1 cellular context compared by ENCODE assay signal in the genomic region with DNA sequence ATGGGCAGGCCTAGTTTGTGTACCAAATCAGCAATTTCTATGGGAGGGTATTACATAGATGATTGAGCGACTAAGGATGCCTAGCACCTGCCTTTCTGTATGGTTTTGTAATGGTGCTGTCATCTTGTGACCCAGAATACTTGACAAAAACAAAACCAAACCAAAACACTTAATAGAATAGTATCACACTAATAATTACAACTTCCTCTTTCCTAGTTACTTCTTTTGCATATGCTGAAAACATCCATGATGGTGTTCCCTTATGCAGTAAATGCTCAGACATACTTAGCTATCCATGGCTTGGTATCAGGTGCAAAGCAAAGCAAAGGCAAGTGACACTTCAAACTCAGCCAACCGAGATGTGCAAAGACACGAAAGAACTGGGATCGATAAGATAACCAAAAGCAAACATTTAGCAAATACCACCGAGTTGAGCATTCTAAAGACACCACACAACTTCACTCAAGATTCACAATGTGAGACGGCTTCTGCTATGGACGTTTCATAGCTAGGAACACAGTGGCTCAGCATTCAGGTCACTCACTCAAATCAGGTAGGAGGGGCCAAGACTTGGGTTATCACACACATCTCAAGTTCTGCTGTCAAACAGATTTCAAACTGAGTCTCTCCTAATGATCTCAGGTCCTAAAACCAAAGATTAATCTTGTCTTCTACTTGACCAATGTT.
TF ChIP-seq lines count a peak whose summit lies in the region.

No MANE protein-coding gene starts in this region.

TF ChIP-seq in GM12878, 131 proteins besides CTCF, POLR2A, EP300 and RAD21 (continues in another document):
- TF ChIP-seq JUNB (IDR thresholded peaks at IDR 0.05), result no peak
- TF ChIP-seq NRF1 (conservative IDR thresholded peaks at IDR 0.05; ENCODE audit: low read depth, low read length), result no peak
- TF ChIP-seq RUNX3 (IDR thresholded peaks at IDR 0.05; ENCODE audit: low read length), result no peak
- TF ChIP-seq, protein P1, sequence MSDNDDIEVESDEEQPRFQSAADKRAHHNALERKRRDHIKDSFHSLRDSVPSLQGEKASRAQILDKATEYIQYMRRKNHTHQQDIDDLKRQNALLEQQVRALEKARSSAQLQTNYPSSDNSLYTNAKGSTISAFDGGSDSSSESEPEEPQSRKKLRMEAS (IDR thresholded peaks at IDR 0.05; ENCODE audit: low read depth, low read length), result no peak
- TF ChIP-seq, protein P2, sequence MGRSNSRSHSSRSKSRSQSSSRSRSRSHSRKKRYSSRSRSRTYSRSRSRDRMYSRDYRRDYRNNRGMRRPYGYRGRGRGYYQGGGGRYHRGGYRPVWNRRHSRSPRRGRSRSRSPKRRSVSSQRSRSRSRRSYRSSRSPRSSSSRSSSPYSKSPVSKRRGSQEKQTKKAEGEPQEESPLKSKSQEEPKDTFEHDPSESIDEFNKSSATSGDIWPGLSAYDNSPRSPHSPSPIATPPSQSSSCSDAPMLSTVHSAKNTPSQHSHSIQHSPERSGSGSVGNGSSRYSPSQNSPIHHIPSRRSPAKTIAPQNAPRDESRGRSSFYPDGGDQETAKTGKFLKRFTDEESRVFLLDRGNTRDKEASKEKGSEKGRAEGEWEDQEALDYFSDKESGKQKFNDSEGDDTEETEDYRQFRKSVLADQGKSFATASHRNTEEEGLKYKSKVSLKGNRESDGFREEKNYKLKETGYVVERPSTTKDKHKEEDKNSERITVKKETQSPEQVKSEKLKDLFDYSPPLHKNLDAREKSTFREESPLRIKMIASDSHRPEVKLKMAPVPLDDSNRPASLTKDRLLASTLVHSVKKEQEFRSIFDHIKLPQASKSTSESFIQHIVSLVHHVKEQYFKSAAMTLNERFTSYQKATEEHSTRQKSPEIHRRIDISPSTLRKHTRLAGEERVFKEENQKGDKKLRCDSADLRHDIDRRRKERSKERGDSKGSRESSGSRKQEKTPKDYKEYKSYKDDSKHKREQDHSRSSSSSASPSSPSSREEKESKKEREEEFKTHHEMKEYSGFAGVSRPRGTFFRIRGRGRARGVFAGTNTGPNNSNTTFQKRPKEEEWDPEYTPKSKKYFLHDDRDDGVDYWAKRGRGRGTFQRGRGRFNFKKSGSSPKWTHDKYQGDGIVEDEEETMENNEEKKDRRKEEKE (IDR thresholded peaks at IDR 0.05), result no peak
- TF ChIP-seq RB1 (IDR thresholded peaks at IDR 0.05; ENCODE audit: borderline replicate concordance), result no peak
- TF ChIP-seq MXI1 (IDR thresholded peaks at IDR 0.05; ENCODE audit: low read depth, low read length), result no peak
- no peak for TF ChIP-seq CREM (IDR thresholded peaks at IDR 0.05; ENCODE audit: low read depth)
- no peak for TF ChIP-seq SMC3 (IDR thresholded peaks at IDR 0.05; ENCODE audit: borderline replicate concordance, low read length)
- no peak for TF ChIP-seq IRF4 (IDR thresholded peaks at IDR 0.05; ENCODE audit: low read depth, low read length)
- TF ChIP-seq, protein P3, sequence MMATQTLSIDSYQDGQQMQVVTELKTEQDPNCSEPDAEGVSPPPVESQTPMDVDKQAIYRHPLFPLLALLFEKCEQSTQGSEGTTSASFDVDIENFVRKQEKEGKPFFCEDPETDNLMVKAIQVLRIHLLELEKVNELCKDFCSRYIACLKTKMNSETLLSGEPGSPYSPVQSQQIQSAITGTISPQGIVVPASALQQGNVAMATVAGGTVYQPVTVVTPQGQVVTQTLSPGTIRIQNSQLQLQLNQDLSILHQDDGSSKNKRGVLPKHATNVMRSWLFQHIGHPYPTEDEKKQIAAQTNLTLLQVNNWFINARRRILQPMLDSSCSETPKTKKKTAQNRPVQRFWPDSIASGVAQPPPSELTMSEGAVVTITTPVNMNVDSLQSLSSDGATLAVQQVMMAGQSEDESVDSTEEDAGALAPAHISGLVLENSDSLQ (IDR thresholded peaks at IDR 0.05), result peak; percentile 40; the same call in 1 of the 2 replicates
- TF ChIP-seq RAD51 (IDR thresholded peaks at IDR 0.05), result no peak
- peak; percentile 71; the same call in 1 of the 2 replicates for TF ChIP-seq POLR2AphosphoS5 (IDR thresholded peaks at IDR 0.05; ENCODE audit: low read length)
- TF ChIP-seq CHD1 (IDR thresholded peaks at IDR 0.05; ENCODE audit: low read depth, low read length), result no peak
- TF ChIP-seq TCF12 (IDR thresholded peaks at IDR 0.05; ENCODE audit: low read depth, low read length), result 0 out of 2 replicates have a peak, but pooled peaks have one; percentile 24
- TF ChIP-seq POLR2AphosphoS2 (IDR thresholded peaks at IDR 0.05; ENCODE audit: low read depth, low read length), result no peak; the same call in 1 of the 2 replicates
- TF ChIP-seq POU2F2 (IDR thresholded peaks at IDR 0.05; ENCODE audit: borderline replicate concordance, low read depth, low read length), result peak; percentile 22; the same call in 1 of the 3 replicates
- TF ChIP-seq, protein P4, sequence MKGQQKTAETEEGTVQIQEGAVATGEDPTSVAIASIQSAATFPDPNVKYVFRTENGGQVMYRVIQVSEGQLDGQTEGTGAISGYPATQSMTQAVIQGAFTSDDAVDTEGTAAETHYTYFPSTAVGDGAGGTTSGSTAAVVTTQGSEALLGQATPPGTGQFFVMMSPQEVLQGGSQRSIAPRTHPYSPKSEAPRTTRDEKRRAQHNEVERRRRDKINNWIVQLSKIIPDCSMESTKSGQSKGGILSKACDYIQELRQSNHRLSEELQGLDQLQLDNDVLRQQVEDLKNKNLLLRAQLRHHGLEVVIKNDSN (IDR thresholded peaks at IDR 0.05; ENCODE audit: borderline replicate concordance, extremely low read length, insufficient read depth, low read depth, low read length), result no peak
- no peak for TF ChIP-seq EZH2 (IDR thresholded peaks at IDR 0.05; ENCODE audit: borderline replicate concordance, control insufficient read depth, low read depth, low read length)
- TF ChIP-seq, protein P5, sequence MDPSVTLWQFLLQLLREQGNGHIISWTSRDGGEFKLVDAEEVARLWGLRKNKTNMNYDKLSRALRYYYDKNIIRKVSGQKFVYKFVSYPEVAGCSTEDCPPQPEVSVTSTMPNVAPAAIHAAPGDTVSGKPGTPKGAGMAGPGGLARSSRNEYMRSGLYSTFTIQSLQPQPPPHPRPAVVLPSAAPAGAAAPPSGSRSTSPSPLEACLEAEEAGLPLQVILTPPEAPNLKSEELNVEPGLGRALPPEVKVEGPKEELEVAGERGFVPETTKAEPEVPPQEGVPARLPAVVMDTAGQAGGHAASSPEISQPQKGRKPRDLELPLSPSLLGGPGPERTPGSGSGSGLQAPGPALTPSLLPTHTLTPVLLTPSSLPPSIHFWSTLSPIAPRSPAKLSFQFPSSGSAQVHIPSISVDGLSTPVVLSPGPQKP (IDR thresholded peaks at IDR 0.05; ENCODE audit: low read depth, low read length), result no peak
- TF ChIP-seq, protein P6, sequence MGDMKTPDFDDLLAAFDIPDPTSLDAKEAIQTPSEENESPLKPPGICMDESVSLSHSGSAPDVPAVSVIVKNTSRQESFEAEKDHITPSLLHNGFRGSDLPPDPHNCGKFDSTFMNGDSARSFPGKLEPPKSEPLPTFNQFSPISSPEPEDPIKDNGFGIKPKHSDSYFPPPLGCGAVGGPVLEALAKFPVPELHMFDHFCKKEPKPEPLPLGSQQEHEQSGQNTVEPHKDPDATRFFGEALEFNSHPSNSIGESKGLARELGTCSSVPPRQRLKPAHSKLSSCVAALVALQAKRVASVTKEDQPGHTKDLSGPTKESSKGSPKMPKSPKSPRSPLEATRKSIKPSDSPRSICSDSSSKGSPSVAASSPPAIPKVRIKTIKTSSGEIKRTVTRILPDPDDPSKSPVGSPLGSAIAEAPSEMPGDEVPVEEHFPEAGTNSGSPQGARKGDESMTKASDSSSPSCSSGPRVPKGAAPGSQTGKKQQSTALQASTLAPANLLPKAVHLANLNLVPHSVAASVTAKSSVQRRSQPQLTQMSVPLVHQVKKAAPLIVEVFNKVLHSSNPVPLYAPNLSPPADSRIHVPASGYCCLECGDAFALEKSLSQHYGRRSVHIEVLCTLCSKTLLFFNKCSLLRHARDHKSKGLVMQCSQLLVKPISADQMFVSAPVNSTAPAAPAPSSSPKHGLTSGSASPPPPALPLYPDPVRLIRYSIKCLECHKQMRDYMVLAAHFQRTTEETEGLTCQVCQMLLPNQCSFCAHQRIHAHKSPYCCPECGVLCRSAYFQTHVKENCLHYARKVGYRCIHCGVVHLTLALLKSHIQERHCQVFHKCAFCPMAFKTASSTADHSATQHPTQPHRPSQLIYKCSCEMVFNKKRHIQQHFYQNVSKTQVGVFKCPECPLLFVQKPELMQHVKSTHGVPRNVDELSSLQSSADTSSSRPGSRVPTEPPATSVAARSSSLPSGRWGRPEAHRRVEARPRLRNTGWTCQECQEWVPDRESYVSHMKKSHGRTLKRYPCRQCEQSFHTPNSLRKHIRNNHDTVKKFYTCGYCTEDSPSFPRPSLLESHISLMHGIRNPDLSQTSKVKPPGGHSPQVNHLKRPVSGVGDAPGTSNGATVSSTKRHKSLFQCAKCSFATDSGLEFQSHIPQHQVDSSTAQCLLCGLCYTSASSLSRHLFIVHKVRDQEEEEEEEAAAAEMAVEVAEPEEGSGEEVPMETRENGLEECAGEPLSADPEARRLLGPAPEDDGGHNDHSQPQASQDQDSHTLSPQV (IDR thresholded peaks at IDR 0.05), result no peak
- peak in 1 of 2 experiments; percentile 46; a peak in 2 of 4 replicates for TF ChIP-seq BHLHE40 (IDR thresholded peaks at IDR 0.05; ENCODE audit: borderline replicate concordance in 1 of 2, low read depth in 2 of 2, low read length in 1 of 2)
- TF ChIP-seq NR2C1 (IDR thresholded peaks at IDR 0.05), result no peak
- TF ChIP-seq, protein P7, sequence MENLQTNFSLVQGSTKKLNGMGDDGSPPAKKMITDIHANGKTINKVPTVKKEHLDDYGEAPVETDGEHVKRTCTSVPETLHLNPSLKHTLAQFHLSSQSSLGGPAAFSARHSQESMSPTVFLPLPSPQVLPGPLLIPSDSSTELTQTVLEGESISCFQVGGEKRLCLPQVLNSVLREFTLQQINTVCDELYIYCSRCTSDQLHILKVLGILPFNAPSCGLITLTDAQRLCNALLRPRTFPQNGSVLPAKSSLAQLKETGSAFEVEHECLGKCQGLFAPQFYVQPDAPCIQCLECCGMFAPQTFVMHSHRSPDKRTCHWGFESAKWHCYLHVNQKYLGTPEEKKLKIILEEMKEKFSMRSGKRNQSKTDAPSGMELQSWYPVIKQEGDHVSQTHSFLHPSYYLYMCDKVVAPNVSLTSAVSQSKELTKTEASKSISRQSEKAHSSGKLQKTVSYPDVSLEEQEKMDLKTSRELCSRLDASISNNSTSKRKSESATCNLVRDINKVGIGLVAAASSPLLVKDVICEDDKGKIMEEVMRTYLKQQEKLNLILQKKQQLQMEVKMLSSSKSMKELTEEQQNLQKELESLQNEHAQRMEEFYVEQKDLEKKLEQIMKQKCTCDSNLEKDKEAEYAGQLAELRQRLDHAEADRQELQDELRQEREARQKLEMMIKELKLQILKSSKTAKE (IDR thresholded peaks at IDR 0.05; ENCODE audit: low read depth, poor library complexity, severe bottlenecking), result no peak
- no peak for TF ChIP-seq CBFB (IDR thresholded peaks at IDR 0.05; ENCODE audit: low read depth)
- TF ChIP-seq, protein P8, sequence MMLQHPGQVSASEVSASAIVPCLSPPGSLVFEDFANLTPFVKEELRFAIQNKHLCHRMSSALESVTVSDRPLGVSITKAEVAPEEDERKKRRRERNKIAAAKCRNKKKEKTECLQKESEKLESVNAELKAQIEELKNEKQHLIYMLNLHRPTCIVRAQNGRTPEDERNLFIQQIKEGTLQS (IDR thresholded peaks at IDR 0.05; ENCODE audit: borderline replicate concordance, extremely low read depth, low read depth, low read length), result no peak
- TF ChIP-seq DPF2 (IDR thresholded peaks at IDR 0.05), result no peak
- no peak for TF ChIP-seq SMARCA5 (IDR thresholded peaks at IDR 0.05)
- TF ChIP-seq, protein P9, sequence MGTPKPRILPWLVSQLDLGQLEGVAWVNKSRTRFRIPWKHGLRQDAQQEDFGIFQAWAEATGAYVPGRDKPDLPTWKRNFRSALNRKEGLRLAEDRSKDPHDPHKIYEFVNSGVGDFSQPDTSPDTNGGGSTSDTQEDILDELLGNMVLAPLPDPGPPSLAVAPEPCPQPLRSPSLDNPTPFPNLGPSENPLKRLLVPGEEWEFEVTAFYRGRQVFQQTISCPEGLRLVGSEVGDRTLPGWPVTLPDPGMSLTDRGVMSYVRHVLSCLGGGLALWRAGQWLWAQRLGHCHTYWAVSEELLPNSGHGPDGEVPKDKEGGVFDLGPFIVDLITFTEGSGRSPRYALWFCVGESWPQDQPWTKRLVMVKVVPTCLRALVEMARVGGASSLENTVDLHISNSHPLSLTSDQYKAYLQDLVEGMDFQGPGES (IDR thresholded peaks at IDR 0.05), result no peak
- TF ChIP-seq ESRRA (IDR thresholded peaks at IDR 0.05; ENCODE audit: low read length), result no peak
- TF ChIP-seq GATAD2B (conservative IDR thresholded peaks at IDR 0.05; ENCODE audit: low read depth), result no peak
- TF ChIP-seq, protein P10, sequence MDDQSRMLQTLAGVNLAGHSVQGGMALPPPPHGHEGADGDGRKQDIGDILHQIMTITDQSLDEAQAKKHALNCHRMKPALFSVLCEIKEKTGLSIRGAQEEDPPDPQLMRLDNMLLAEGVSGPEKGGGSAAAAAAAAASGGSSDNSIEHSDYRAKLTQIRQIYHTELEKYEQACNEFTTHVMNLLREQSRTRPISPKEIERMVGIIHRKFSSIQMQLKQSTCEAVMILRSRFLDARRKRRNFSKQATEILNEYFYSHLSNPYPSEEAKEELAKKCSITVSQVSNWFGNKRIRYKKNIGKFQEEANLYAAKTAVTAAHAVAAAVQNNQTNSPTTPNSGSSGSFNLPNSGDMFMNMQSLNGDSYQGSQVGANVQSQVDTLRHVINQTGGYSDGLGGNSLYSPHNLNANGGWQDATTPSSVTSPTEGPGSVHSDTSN (IDR thresholded peaks at IDR 0.05; ENCODE audit: insufficient replicate concordance, low read depth, low read length), result peak; percentile 2
- TF ChIP-seq, protein P11, sequence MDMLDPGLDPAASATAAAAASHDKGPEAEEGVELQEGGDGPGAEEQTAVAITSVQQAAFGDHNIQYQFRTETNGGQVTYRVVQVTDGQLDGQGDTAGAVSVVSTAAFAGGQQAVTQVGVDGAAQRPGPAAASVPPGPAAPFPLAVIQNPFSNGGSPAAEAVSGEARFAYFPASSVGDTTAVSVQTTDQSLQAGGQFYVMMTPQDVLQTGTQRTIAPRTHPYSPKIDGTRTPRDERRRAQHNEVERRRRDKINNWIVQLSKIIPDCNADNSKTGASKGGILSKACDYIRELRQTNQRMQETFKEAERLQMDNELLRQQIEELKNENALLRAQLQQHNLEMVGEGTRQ (IDR thresholded peaks at IDR 0.05; ENCODE audit: borderline replicate concordance, low read depth, low read length), result no peak
- no peak for TF ChIP-seq NR2F1 (conservative IDR thresholded peaks at IDR 0.05)
- no peak for TF ChIP-seq KDM1A (IDR thresholded peaks at IDR 0.05; ENCODE audit: borderline replicate concordance)
- TF ChIP-seq EGR1 (IDR thresholded peaks at IDR 0.05; ENCODE audit: borderline replicate concordance in 1 of 2, low read depth in 2 of 2, low read length in 2 of 2), result no peak
- TF ChIP-seq, protein P12, sequence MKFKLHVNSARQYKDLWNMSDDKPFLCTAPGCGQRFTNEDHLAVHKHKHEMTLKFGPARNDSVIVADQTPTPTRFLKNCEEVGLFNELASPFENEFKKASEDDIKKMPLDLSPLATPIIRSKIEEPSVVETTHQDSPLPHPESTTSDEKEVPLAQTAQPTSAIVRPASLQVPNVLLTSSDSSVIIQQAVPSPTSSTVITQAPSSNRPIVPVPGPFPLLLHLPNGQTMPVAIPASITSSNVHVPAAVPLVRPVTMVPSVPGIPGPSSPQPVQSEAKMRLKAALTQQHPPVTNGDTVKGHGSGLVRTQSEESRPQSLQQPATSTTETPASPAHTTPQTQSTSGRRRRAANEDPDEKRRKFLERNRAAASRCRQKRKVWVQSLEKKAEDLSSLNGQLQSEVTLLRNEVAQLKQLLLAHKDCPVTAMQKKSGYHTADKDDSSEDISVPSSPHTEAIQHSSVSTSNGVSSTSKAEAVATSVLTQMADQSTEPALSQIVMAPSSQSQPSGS (IDR thresholded peaks at IDR 0.05; ENCODE audit: low read length), result peak; percentile 29; the same call in 1 of the 2 replicates
